Comparison of ENCODE assay signal across 29 cellular contexts in genomic region chr9:22265534-22265933, GRCh38.
DNase-seq lines count a peak whose midpoint lies in the region; TF ChIP-seq lines count a peak whose summit lies in the region.
"Had no signal": no experiment of that assay in that cellular context is flagged by ENCODE, and none has a peak within 500 bp of the region (broad histone marks: within the 10 kb centered on the region; RNA-seq: fewer than 3 reads in every experiment).

No MANE protein-coding gene starts in this region.

- no peak overlapping the region for H3K27ac ChIP-seq in HEK293 (ENCODE audit: extremely low read depth, low read depth, low read length)
- H3K27ac ChIP-seq: 22Rv1; A549; BLaER1; BLaER1 treated with 17β-estradiol and CSF1 and Interleukin-3, amounts not matched to agents 10 nM and 100 nM; C4-2B had no signal

- no peak overlapping the region for H3K4me3 ChIP-seq in HEK293 (ENCODE audit: low read depth, low read length)
- H3K4me3 ChIP-seq: A549; BLaER1; BLaER1 treated with 17β-estradiol and CSF1 and Interleukin-3, amounts not matched to agents 10 nM and 100 nM had no signal

- POLR2A ChIA-PET in HEK293 (lab: Yijun Ruan, JAX): no interaction called here

- DNase-seq in OCI-M1 (lab: John Stamatoyannopoulos, UW) (peak; percentile 5), NCI-H1092 (lab: John Stamatoyannopoulos, UW) (no peak), SHP77 treated with DMSO at 0.1 percent for 48 hours (lab: John Stamatoyannopoulos, UW) (no peak)
- DNase-seq: 8988T; ACHN; AML-193; BE2C; C1 segment of cervical spinal cord; Caco-2; Calu3; CD4-positive, alpha-beta memory T cell; CD4-positive, alpha-beta T cell; CD4-positive, CD25-positive, alpha-beta regulatory T cell; CD8-positive, alpha-beta memory T cell; CD8-positive, alpha-beta T cell; COR-L47; DMS 273 treated with DMSO at 0.1 percent for 48 hours; DMS153; DMS53; DMS79; DMS79 treated with DMSO at 0.1 percent for 48 hours; DND-41; EL had no signal

- no peaks in the 10 kb centered on the region for H3K4me1 ChIP-seq in HEK293 (ENCODE audit: control insufficient read depth, insufficient read depth, low read length)
- H3K4me1 ChIP-seq: A549; BE2C; BLaER1; BLaER1 treated with 17β-estradiol and CSF1 and Interleukin-3, amounts not matched to agents 10 nM and 100 nM; Caco-2 had no signal

- TF ChIP-seq CTCF in HEK293 (tag by site-specific recombination; IDR thresholded peaks at IDR 0.05): no peak

- CTCF ChIA-PET in HEK293 (lab: Yijun Ruan, JAX): interaction anchor here (0.6 to 0.7 kb wide), 2 partner anchors 270 to 870 kb away, joined by 3 read pairs; no protein-coding TSS in a partner anchor

- no peaks in the 10 kb centered on the region for H3K36me3 ChIP-seq in HEK293 (ENCODE audit: control insufficient read depth in 2 of 2, insufficient read depth in 1 of 2, low read length in 2 of 2)
- H3K36me3 ChIP-seq: BE2C; BLaER1; BLaER1 treated with 17β-estradiol and CSF1 and Interleukin-3, amounts not matched to agents 10 nM and 100 nM had no signal

- H3K9me3 ChIP-seq in HEK293 (ENCODE audit: control insufficient read depth, insufficient read depth, low read depth, low read length): no peaks in the 10 kb centered on the region
- H3K9me3 ChIP-seq: BE2C, Caco-2 had no signal

TF ChIP-seq in HEK293, 187 proteins besides CTCF, POLR2A, EP300 and RAD21:
- TF ChIP-seq TRIM28 (IDR thresholded peaks at IDR 0.05; ENCODE audit: borderline replicate concordance, low read length) (peak; percentile 52; the same call in 1 of the 2 replicates), ZNF341 (tag by site-specific recombination; IDR thresholded peaks at IDR 0.05; ENCODE audit: low read depth) (no peak), SETDB1 (IDR thresholded peaks at IDR 0.05; ENCODE audit: insufficient read length, low read length) (peak; percentile 93)
